1 cellular context compared by ENCODE assay signal in the genomic region with DNA sequence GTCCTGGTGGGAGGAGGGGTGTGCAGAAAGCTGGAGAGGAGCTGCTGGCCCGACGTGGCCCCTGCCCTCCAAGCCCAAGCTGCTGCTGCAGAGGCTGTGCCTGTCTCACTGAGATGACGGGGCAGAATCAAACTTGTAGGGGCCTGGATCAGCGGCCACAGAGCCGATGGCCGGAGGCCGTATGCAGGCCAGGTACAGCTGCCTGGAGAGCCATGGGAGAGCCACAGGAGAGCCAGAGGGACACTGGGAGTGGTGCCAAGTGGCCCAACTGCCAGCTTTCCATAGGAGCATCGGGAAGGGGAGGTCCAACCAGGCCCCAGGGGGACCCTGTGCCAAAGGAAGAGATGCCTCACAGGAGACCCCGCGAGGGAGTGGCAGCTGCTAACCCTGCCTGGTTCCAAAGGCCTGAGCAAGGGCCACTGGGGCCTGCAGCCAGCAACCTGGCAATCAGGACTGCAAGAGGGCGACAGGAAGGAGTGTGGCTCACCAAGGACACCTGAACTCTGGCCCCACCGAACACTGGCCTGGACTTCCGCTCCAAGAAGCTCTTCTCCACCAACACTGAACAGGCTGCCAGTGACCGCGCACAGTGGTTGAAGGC.
TF ChIP-seq lines count a peak whose summit lies in the region.

No MANE protein-coding gene starts in this region.

TF ChIP-seq in liver, 16 proteins besides CTCF, POLR2A, EP300 and RAD21 (continued from another document):
- TF ChIP-seq, protein P1, sequence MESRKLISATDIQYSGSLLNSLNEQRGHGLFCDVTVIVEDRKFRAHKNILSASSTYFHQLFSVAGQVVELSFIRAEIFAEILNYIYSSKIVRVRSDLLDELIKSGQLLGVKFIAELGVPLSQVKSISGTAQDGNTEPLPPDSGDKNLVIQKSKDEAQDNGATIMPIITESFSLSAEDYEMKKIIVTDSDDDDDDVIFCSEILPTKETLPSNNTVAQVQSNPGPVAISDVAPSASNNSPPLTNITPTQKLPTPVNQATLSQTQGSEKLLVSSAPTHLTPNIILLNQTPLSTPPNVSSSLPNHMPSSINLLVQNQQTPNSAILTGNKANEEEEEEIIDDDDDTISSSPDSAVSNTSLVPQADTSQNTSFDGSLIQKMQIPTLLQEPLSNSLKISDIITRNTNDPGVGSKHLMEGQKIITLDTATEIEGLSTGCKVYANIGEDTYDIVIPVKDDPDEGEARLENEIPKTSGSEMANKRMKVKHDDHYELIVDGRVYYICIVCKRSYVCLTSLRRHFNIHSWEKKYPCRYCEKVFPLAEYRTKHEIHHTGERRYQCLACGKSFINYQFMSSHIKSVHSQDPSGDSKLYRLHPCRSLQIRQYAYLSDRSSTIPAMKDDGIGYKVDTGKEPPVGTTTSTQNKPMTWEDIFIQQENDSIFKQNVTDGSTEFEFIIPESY (IDR thresholded peaks at IDR 0.05) = peak; percentile 47
- TF ChIP-seq HNF4A (conservative IDR thresholded peaks at IDR 0.05) (peak; percentile 97 to 98), GABPA (IDR thresholded peaks at IDR 0.05 in 1 of 2, conservative IDR thresholded peaks at IDR 0.05 in 1 of 2) (peak; percentile 58 to 78)
